22 cellular contexts compared by ENCODE assay signal in genomic region chr9:35104586-35104985, GRCh38. TPM values are rescaled to one million over a fixed set of nuclear protein-coding genes. Genes with fewer than 3 reads are reported as not detected.
DNase-seq lines count a peak whose midpoint lies in the region; ATAC-seq, FAIRE-seq and TF ChIP-seq lines count a peak whose summit lies in the region.
"Had no signal": no experiment of that assay in that cellular context is flagged by ENCODE, and none has a peak within 500 bp of the region (broad histone marks: within the 10 kb centered on the region; RNA-seq: fewer than 3 reads in every experiment).

No MANE protein-coding gene starts in this region.

- H3K36me3 Mint-ChIP-seq in activated CD8-positive, alpha-beta memory T cell treated with anti-CD3 and anti-CD28 coated beads, Interleukin-2, amount 10 ng/mL, durations not matched to agents 7 days and 5 days: peaks cover 32% of the 10 kb centered on the region

- CTCF ChIA-PET in activated CD8-positive, alpha-beta memory T cell treated with anti-CD3 and anti-CD28 coated beads, Interleukin-2, amount 10 ng/mL, durations not matched to agents 7 days and 5 days (lab: Charles Lee): interaction anchor here (0.6 to 8.4 kb wide), 5 partner anchors 9 to 507 kb away, joined by 3 to 44 read pairs (median 6); partner anchors contain the start of genes FANCG and PIGO
- CTCF ChIA-PET in HepG2 (lab: Yijun Ruan, JAX; ENCODE audit: low intra/inter-chr PET ratio, low total read pairs): no interaction called here

- no peak overlapping the region for H3K4me2 ChIP-seq in HepG2 (ENCODE audit: low read depth, low read length)

- TF ChIP-seq CTCF in HepG2 (CRISPR knock-in tag; IDR thresholded peaks at IDR 0.05): no peak

- no peaks in the 10 kb centered on the region for H3K9me3 ChIP-seq in subcutaneous abdominal adipose tissue (ENCODE audit: control insufficient read depth in 5 of 5, low read length in 5 of 5)
- H3K9me3 ChIP-seq in HepG2 (ENCODE audit: low read length): no peaks in the 10 kb centered on the region
- H3K9me3 ChIP-seq: pancreas had no signal

- no TSS peak for BruUV-seq in HepG2 (replicated peaks; lab: Mats Ljungman, UMichigan)

- peaks cover 39% of the 10 kb centered on the region for H3K4me1 Mint-ChIP-seq in activated CD8-positive, alpha-beta memory T cell treated with anti-CD3 and anti-CD28 coated beads, Interleukin-2, amount 10 ng/mL, durations not matched to agents 7 days and 5 days

- POLR2A ChIA-PET in HepG2 (lab: Yijun Ruan, JAX): no interaction called here

- WGBS in HepG2 (ENCODE audit: low lambda C conversion rate): 89% methylated on average over 4 of the region's 4 CpGs

- ATAC-seq in activated CD8-positive, alpha-beta memory T cell treated with anti-CD3 and anti-CD28 coated beads, Interleukin-2, amount 10 ng/mL, durations not matched to agents 7 days and 5 days: no peak
- ATAC-seq in GM21619 (IDR thresholded peaks at IDR 0.05; ENCODE audit: unreplicated experiment) (no peak), HepG2 (no peak)
- ATAC-seq: activated CD4-positive, CD25-positive, alpha-beta regulatory T cell treated with anti-CD3 and anti-CD28 coated beads, Interleukin-2, amount 50 U/mL, for 24 hours; pancreas had no signal

- no peaks in the 10 kb centered on the region for H4K20me1 ChIP-seq in HepG2 (ENCODE audit: insufficient read depth, low read length)

- H2AFZ ChIP-seq in HepG2 (ENCODE audit: low read length): no peak overlapping the region

- no peak for TF ChIP-seq EP300 in HepG2 (IDR thresholded peaks at IDR 0.05; ENCODE audit: low read depth in 2 of 2, low read length in 2 of 2)
- TF ChIP-seq EP300 in HepG2 (CRISPR knock-in tag; IDR thresholded peaks at IDR 0.05; ENCODE audit: borderline replicate concordance): no peak

- peak overlapping the region in 1 of 5 donors; percentile 92 for H3K9ac ChIP-seq in subcutaneous abdominal adipose tissue (ENCODE audit: low read length in 5 of 5)
- H3K9ac ChIP-seq in HepG2 (ENCODE audit: insufficient read depth, low read depth, low read length): no peak overlapping the region

- H3K4me1 ChIP-seq in subcutaneous abdominal adipose tissue (ENCODE audit: control insufficient read depth in 5 of 5, insufficient read depth in 5 of 5, low read length in 5 of 5) (peaks cover 16 to 37% (median 32%) of the 10 kb centered on the region in 5 donors), HepG2 (ENCODE audit: insufficient read depth, low read length) (peaks cover 19% of the 10 kb centered on the region)

- no peaks in the 10 kb centered on the region for H3K9me3 Mint-ChIP-seq in activated CD8-positive, alpha-beta memory T cell treated with anti-CD3 and anti-CD28 coated beads, Interleukin-2, amount 10 ng/mL, durations not matched to agents 7 days and 5 days (ENCODE audit: low read depth)
- H3K9me3 Mint-ChIP-seq: activated naive CD4-positive, alpha-beta T cell treated with anti-CD3 and anti-CD28 coated beads, Interleukin-2, amount 50 U/mL, for 24 hours; central memory CD8-positive, alpha-beta T cell had no signal

- peaks cover 0 to 69% (median 62%) of the 10 kb centered on the region in 5 donors for H3K36me3 ChIP-seq in subcutaneous abdominal adipose tissue (ENCODE audit: control insufficient read depth in 5 of 5, insufficient read depth in 5 of 5, low read length in 5 of 5)
- peaks cover 7 to 23% of the 10 kb centered on the region in 2 experiments; a peak in 4 of 5 replicates for H3K36me3 ChIP-seq in HepG2 (replicated peaks in 1 of 2; ENCODE audit: control insufficient read depth in 1 of 2, insufficient read depth in 2 of 2, low read length in 2 of 2)

- no peak for TF ChIP-seq POLR2A in HepG2 (IDR thresholded peaks at IDR 0.05; ENCODE audit: insufficient read depth in 1 of 2, low read depth in 2 of 2, low read length in 2 of 2)

- DNase-seq in activated CD8-positive, alpha-beta memory T cell treated with anti-CD3 and anti-CD28 coated beads, Interleukin-2, amount 10 ng/mL, durations not matched to agents 7 days and 5 days: no peak
- no peak for DNase-seq in activated CD8-positive, alpha-beta memory T cell treated with anti-CD3 and anti-CD28 coated beads for 24 hours
- no peak for DNase-seq in GDM1 (lab: John Stamatoyannopoulos, UW)
- DNase-seq in HepG2 (ENCODE audit: low spot score): no peak
- DNase-seq: ACHN; glutamatergic neuron; Karpas-422; NCI-H1417 treated with DMSO at 0.1 percent for 48 hours; NCI-H226; NK-92 treated with Interleukin-12 subunit alpha and Interleukin-12 subunit beta, amount 100 ng/mL, for 24 hours; pancreas had no signal

- TF ChIP-seq RAD21 in HepG2 (CRISPR knock-in tag; IDR thresholded peaks at IDR 0.05): no peak

- peaks cover 16% of the 10 kb centered on the region for H3K79me2 ChIP-seq in HepG2 (ENCODE audit: insufficient read depth, low read length)

- no peak overlapping the region for H3K4me3 Mint-ChIP-seq in activated CD8-positive, alpha-beta memory T cell treated with anti-CD3 and anti-CD28 coated beads, Interleukin-2, amount 10 ng/mL, durations not matched to agents 7 days and 5 days
- H3K4me3 Mint-ChIP-seq: activated naive CD4-positive, alpha-beta T cell treated with anti-CD3 and anti-CD28 coated beads, Interleukin-2, amount 50 U/mL, for 24 hours; central memory CD8-positive, alpha-beta T cell had no signal

- no peak for FAIRE-seq in HepG2 (lab: Jason Lieb, UNC)
- FAIRE-seq: D721Med, G401.6, islet of Langerhans, pancreas had no signal

- peak overlapping the region; percentile 95 for H3K27ac Mint-ChIP-seq in activated CD8-positive, alpha-beta memory T cell treated with anti-CD3 and anti-CD28 coated beads, Interleukin-2, amount 10 ng/mL, durations not matched to agents 7 days and 5 days

- H3K27ac ChIP-seq in angular gyrus (ENCODE audit: low read depth, low read length): peak overlapping the region; percentile 98
- H3K27ac ChIP-seq in layer of hippocampus (ENCODE audit: low read depth, low read length): peak overlapping the region; percentile 81
- peak overlapping the region; percentile 89 for H3K27ac ChIP-seq in subcutaneous abdominal adipose tissue (ENCODE audit: low read depth, low read length)
- no peak overlapping the region for H3K27ac ChIP-seq in HepG2 (ENCODE audit: extremely low read length, insufficient read depth, low read length)

- H3K27me3 ChIP-seq in layer of hippocampus (ENCODE audit: control insufficient read depth, insufficient read depth, low read length) (no peaks in the 10 kb centered on the region), subcutaneous abdominal adipose tissue (ENCODE audit: control insufficient read depth in 5 of 5, insufficient read depth in 4 of 5, low read length in 5 of 5) (no peaks in the 10 kb centered on the region), HepG2 (ENCODE audit: control insufficient read depth in 1 of 2, insufficient read depth in 2 of 2, low read length in 2 of 2) (no peaks in the 10 kb centered on the region; a peak in 1 of 5 replicates)
- H3K27me3 ChIP-seq: pancreas had no signal

- no peaks in the 10 kb centered on the region for H3K27me3 Mint-ChIP-seq in activated CD8-positive, alpha-beta memory T cell treated with anti-CD3 and anti-CD28 coated beads, Interleukin-2, amount 10 ng/mL, durations not matched to agents 7 days and 5 days
- H3K27me3 Mint-ChIP-seq: activated naive CD4-positive, alpha-beta T cell treated with anti-CD3 and anti-CD28 coated beads, Interleukin-2, amount 50 U/mL, for 24 hours; central memory CD8-positive, alpha-beta T cell had no signal

- H3K4me3 ChIP-seq in subcutaneous abdominal adipose tissue (ENCODE audit: low read depth in 1 of 5, low read length in 5 of 5) (no peak overlapping the region), HepG2 (replicated peaks in 1 of 3; ENCODE audit: insufficient read depth in 1 of 3, low read depth in 2 of 3, low read length in 3 of 3) (no peak overlapping the region)
- H3K4me3 ChIP-seq: pancreas, skin epidermis had no signal

- intact Hi-C loops in HepG2 (cut with micrococcal nuclease; ENCODE audit: unreplicated experiment): no loop called here

- in situ Hi-C loops in HepG2 (cut with HindIII; ENCODE audit: extremely low pct_ligation_motif_present, low pct_unique_long_range_greater_than_20kb): no loop called here

RNA-seq across cellular contexts. Expression of gene STOML2, which starts 1.7 kb away (rescaled TPM):
- total RNA-seq in activated CD8-positive, alpha-beta memory T cell treated with anti-CD3 and anti-CD28 coated beads, Interleukin-2, amount 10 ng/mL, durations not matched to agents 7 days and 5 days: 100 to 1,000 TPM; 145 to 169 TPM
- 250 and 305 TPM in 2 replicates for total RNA-seq in HepG2 (2016; rRNA removed; fragmentation: Illumina TruSeq; extraction: Trizol)
- total RNA-seq in HepG2 (2016; cell fraction: cytosol; rRNA removed; fragmentation: Illumina TruSeq; extraction: Trizol; ENCODE audit: low read depth): 682 and 717 TPM in 2 replicates
- total RNA-seq in HepG2 (2016; cell fraction: insoluble cytoplasmic fraction; rRNA removed; fragmentation: Illumina TruSeq; extraction: Trizol): 259 and 314 TPM in 2 replicates
- total RNA-seq in HepG2 (2016; cell fraction: membrane; rRNA removed; fragmentation: Illumina TruSeq; extraction: Trizol): 635 and 649 TPM in 2 replicates
- 99.4 and 103 TPM in 2 replicates for total RNA-seq in HepG2 (2016; cell fraction: nucleus; rRNA removed; fragmentation: Illumina TruSeq; extraction: Trizol)
- 243 and 245 TPM in 2 replicates for polyA plus RNA-seq in HepG2 (2011; rRNA removed)
- 206 and 268 TPM in 2 replicates for polyA plus RNA-seq in HepG2 (2011; cell fraction: cytosol; rRNA removed)
- 223 and 235 TPM in 2 replicates for polyA plus RNA-seq in HepG2 (2011; cell fraction: nucleus; rRNA removed)
- polyA plus RNA-seq in HepG2 (2012): 137 and 155 TPM in 2 replicates
- polyA plus RNA-seq in HepG2 (2016; cell fraction: cytosol; fragmentation: Illumina TruSeq; extraction: Trizol; ENCODE audit: low read depth): 796 and 800 TPM in 2 replicates
- 284 and 314 TPM in 2 replicates for polyA plus RNA-seq in HepG2 (2016; cell fraction: insoluble cytoplasmic fraction; fragmentation: Illumina TruSeq; extraction: Trizol; ENCODE audit: low read depth)
- polyA plus RNA-seq in HepG2 (2016; cell fraction: membrane; fragmentation: Illumina TruSeq; extraction: Trizol; ENCODE audit: low read depth): 557 and 563 TPM in 2 replicates
- 177 and 181 TPM in 2 replicates for polyA plus RNA-seq in HepG2 (2016; cell fraction: nucleus; fragmentation: Illumina TruSeq; extraction: Trizol; ENCODE audit: insufficient read depth, low read depth)
- 125 and 128 TPM in 2 replicates for polyA minus RNA-seq in HepG2 (2011; rRNA and poly(A)+ RNA removed; ENCODE audit: low replicate concordance)
- polyA minus RNA-seq in HepG2 (2011; cell fraction: cytosol; rRNA and poly(A)+ RNA removed): 41.4 and 52.8 TPM in 2 replicates
- polyA minus RNA-seq in HepG2 (2011; cell fraction: nucleus; rRNA and poly(A)+ RNA removed): 27.2 and 45.5 TPM in 2 replicates

RNA-seq across cellular contexts. Expression of gene PIGO, which starts 8.2 kb away (rescaled TPM):
- total RNA-seq in activated CD8-positive, alpha-beta memory T cell treated with anti-CD3 and anti-CD28 coated beads, Interleukin-2, amount 10 ng/mL, durations not matched to agents 7 days and 5 days: 10 to 100 TPM; 28.5 to 31.6 TPM
- 6.6 and 20.5 TPM in 2 replicates for total RNA-seq in HepG2 (2016; rRNA removed; fragmentation: Illumina TruSeq; extraction: Trizol)
- total RNA-seq in HepG2 (2016; cell fraction: cytosol; rRNA removed; fragmentation: Illumina TruSeq; extraction: Trizol; ENCODE audit: low read depth): 1.7 and 3.4 TPM in 2 replicates
- total RNA-seq in HepG2 (2016; cell fraction: insoluble cytoplasmic fraction; rRNA removed; fragmentation: Illumina TruSeq; extraction: Trizol): 6.2 and 20.0 TPM in 2 replicates
- 3.2 and 3.6 TPM in 2 replicates for total RNA-seq in HepG2 (2016; cell fraction: membrane; rRNA removed; fragmentation: Illumina TruSeq; extraction: Trizol)
- total RNA-seq in HepG2 (2016; cell fraction: nucleus; rRNA removed; fragmentation: Illumina TruSeq; extraction: Trizol): 18.5 and 23.4 TPM in 2 replicates
- polyA plus RNA-seq in HepG2 (2011; rRNA removed): 24.4 and 26.2 TPM in 2 replicates
- polyA plus RNA-seq in HepG2 (2011; cell fraction: cytosol; rRNA removed): 18.2 and 19.4 TPM in 2 replicates
- 36.6 and 39.8 TPM in 2 replicates for polyA plus RNA-seq in HepG2 (2011; cell fraction: nucleus; rRNA removed)
- 11.1 and 13.7 TPM in 2 replicates for polyA plus RNA-seq in HepG2 (2012)
- polyA plus RNA-seq in HepG2 (2016; cell fraction: cytosol; fragmentation: Illumina TruSeq; extraction: Trizol; ENCODE audit: low read depth): 1.4 TPM in 2 replicates
- 5.1 and 7.0 TPM in 2 replicates for polyA plus RNA-seq in HepG2 (2016; cell fraction: insoluble cytoplasmic fraction; fragmentation: Illumina TruSeq; extraction: Trizol; ENCODE audit: low read depth)
- polyA plus RNA-seq in HepG2 (2016; cell fraction: membrane; fragmentation: Illumina TruSeq; extraction: Trizol; ENCODE audit: low read depth): 2.4 and 2.7 TPM in 2 replicates
- polyA plus RNA-seq in HepG2 (2016; cell fraction: nucleus; fragmentation: Illumina TruSeq; extraction: Trizol; ENCODE audit: insufficient read depth, low read depth): 29.3 and 36.5 TPM in 2 replicates
- 54.7 and 59.3 TPM in 2 replicates for polyA minus RNA-seq in HepG2 (2011; rRNA and poly(A)+ RNA removed; ENCODE audit: low replicate concordance)
- polyA minus RNA-seq in HepG2 (2011; cell fraction: cytosol; rRNA and poly(A)+ RNA removed): 15.4 and 19.4 TPM in 2 replicates
- polyA minus RNA-seq in HepG2 (2011; cell fraction: nucleus; rRNA and poly(A)+ RNA removed): 20.1 and 20.3 TPM in 2 replicates

RNA-seq across cellular contexts. Expression of gene ATOSB, which starts 11.1 kb away (rescaled TPM):
- total RNA-seq in activated CD8-positive, alpha-beta memory T cell treated with anti-CD3 and anti-CD28 coated beads, Interleukin-2, amount 10 ng/mL, durations not matched to agents 7 days and 5 days: 10 to 100 TPM; 15.9 to 17.1 TPM
- total RNA-seq in HepG2 (2016; rRNA removed; fragmentation: Illumina TruSeq; extraction: Trizol): 1.9 and 2.3 TPM in 2 replicates
- total RNA-seq in HepG2 (2016; cell fraction: cytosol; rRNA removed; fragmentation: Illumina TruSeq; extraction: Trizol; ENCODE audit: low read depth): 0.26 and 0.61 TPM in 2 replicates
- 1.6 and 2.0 TPM in 2 replicates for total RNA-seq in HepG2 (2016; cell fraction: insoluble cytoplasmic fraction; rRNA removed; fragmentation: Illumina TruSeq; extraction: Trizol)
- total RNA-seq in HepG2 (2016; cell fraction: membrane; rRNA removed; fragmentation: Illumina TruSeq; extraction: Trizol): 1.2 and 1.5 TPM in 2 replicates
- total RNA-seq in HepG2 (2016; cell fraction: nucleus; rRNA removed; fragmentation: Illumina TruSeq; extraction: Trizol): 1.8 and 2.3 TPM in 2 replicates
- 6.4 and 7.1 TPM in 2 replicates for polyA plus RNA-seq in HepG2 (2011; rRNA removed)
- 6.6 and 6.7 TPM in 2 replicates for polyA plus RNA-seq in HepG2 (2011; cell fraction: cytosol; rRNA removed)
- 16.6 and 22.2 TPM in 2 replicates for polyA plus RNA-seq in HepG2 (2011; cell fraction: nucleus; rRNA removed)
- polyA plus RNA-seq in HepG2 (2012): 2.0 and 2.1 TPM in 2 replicates
- 0.47 and 0.61 TPM in 2 replicates for polyA plus RNA-seq in HepG2 (2016; cell fraction: cytosol; fragmentation: Illumina TruSeq; extraction: Trizol; ENCODE audit: low read depth)
- 2.2 TPM in 2 replicates for polyA plus RNA-seq in HepG2 (2016; cell fraction: insoluble cytoplasmic fraction; fragmentation: Illumina TruSeq; extraction: Trizol; ENCODE audit: low read depth)
- 1.4 and 1.6 TPM in 2 replicates for polyA plus RNA-seq in HepG2 (2016; cell fraction: membrane; fragmentation: Illumina TruSeq; extraction: Trizol; ENCODE audit: low read depth)
- polyA plus RNA-seq in HepG2 (2016; cell fraction: nucleus; fragmentation: Illumina TruSeq; extraction: Trizol; ENCODE audit: insufficient read depth, low read depth): 4.3 and 5.5 TPM in 2 replicates
- polyA minus RNA-seq in HepG2 (2011; rRNA and poly(A)+ RNA removed; ENCODE audit: low replicate concordance): 7.8 and 10.5 TPM in 2 replicates
- 1.7 and 1.8 TPM in 2 replicates for polyA minus RNA-seq in HepG2 (2011; cell fraction: cytosol; rRNA and poly(A)+ RNA removed)
- polyA minus RNA-seq in HepG2 (2011; cell fraction: nucleus; rRNA and poly(A)+ RNA removed): 3.7 and 4.0 TPM in 2 replicates

RNA-seq across cellular contexts. Expression of gene FANCG, which starts 24.8 kb away (rescaled TPM):
- 100 to 1,000 TPM; 121 to 141 TPM for total RNA-seq in activated CD8-positive, alpha-beta memory T cell treated with anti-CD3 and anti-CD28 coated beads, Interleukin-2, amount 10 ng/mL, durations not matched to agents 7 days and 5 days
- total RNA-seq in HepG2 (2016; rRNA removed; fragmentation: Illumina TruSeq; extraction: Trizol): 43.3 and 45.1 TPM in 2 replicates
- 22.3 and 24.9 TPM in 2 replicates for total RNA-seq in HepG2 (2016; cell fraction: cytosol; rRNA removed; fragmentation: Illumina TruSeq; extraction: Trizol; ENCODE audit: low read depth)
- 38.9 and 46.7 TPM in 2 replicates for total RNA-seq in HepG2 (2016; cell fraction: insoluble cytoplasmic fraction; rRNA removed; fragmentation: Illumina TruSeq; extraction: Trizol)
- 30.7 and 36.4 TPM in 2 replicates for total RNA-seq in HepG2 (2016; cell fraction: membrane; rRNA removed; fragmentation: Illumina TruSeq; extraction: Trizol)
- 49.6 and 53.6 TPM in 2 replicates for total RNA-seq in HepG2 (2016; cell fraction: nucleus; rRNA removed; fragmentation: Illumina TruSeq; extraction: Trizol)
- polyA plus RNA-seq in HepG2 (2011; rRNA removed): 10.8 and 14.4 TPM in 2 replicates
- 4.4 and 6.9 TPM in 2 replicates for polyA plus RNA-seq in HepG2 (2011; cell fraction: cytosol; rRNA removed)
- 51.4 and 75.5 TPM in 2 replicates for polyA plus RNA-seq in HepG2 (2011; cell fraction: nucleus; rRNA removed)
- 7.3 and 17.1 TPM in 2 replicates for polyA plus RNA-seq in HepG2 (2012)
- 11.9 and 12.4 TPM in 2 replicates for polyA plus RNA-seq in HepG2 (2016; cell fraction: cytosol; fragmentation: Illumina TruSeq; extraction: Trizol; ENCODE audit: low read depth)
- 28.3 and 28.9 TPM in 2 replicates for polyA plus RNA-seq in HepG2 (2016; cell fraction: insoluble cytoplasmic fraction; fragmentation: Illumina TruSeq; extraction: Trizol; ENCODE audit: low read depth)
- 21.2 and 24.3 TPM in 2 replicates for polyA plus RNA-seq in HepG2 (2016; cell fraction: membrane; fragmentation: Illumina TruSeq; extraction: Trizol; ENCODE audit: low read depth)
- 96.3 and 105 TPM in 2 replicates for polyA plus RNA-seq in HepG2 (2016; cell fraction: nucleus; fragmentation: Illumina TruSeq; extraction: Trizol; ENCODE audit: insufficient read depth, low read depth)
- 22.2 and 87.0 TPM in 2 replicates for polyA minus RNA-seq in HepG2 (2011; rRNA and poly(A)+ RNA removed; ENCODE audit: low replicate concordance)
- polyA minus RNA-seq in HepG2 (2011; cell fraction: cytosol; rRNA and poly(A)+ RNA removed): 4.6 and 5.9 TPM in 2 replicates
- polyA minus RNA-seq in HepG2 (2011; cell fraction: nucleus; rRNA and poly(A)+ RNA removed): 32.1 and 37.9 TPM in 2 replicates

RNA-seq across cellular contexts. Expression of gene VCP, which starts 32.2 kb away (rescaled TPM):
- 100 to 1,000 TPM; 222 to 298 TPM for total RNA-seq in activated CD8-positive, alpha-beta memory T cell treated with anti-CD3 and anti-CD28 coated beads, Interleukin-2, amount 10 ng/mL, durations not matched to agents 7 days and 5 days
- 391 and 406 TPM in 2 replicates for total RNA-seq in HepG2 (2016; rRNA removed; fragmentation: Illumina TruSeq; extraction: Trizol)
- total RNA-seq in HepG2 (2016; cell fraction: cytosol; rRNA removed; fragmentation: Illumina TruSeq; extraction: Trizol; ENCODE audit: low read depth): 18.6 and 21.7 TPM in 2 replicates
- total RNA-seq in HepG2 (2016; cell fraction: insoluble cytoplasmic fraction; rRNA removed; fragmentation: Illumina TruSeq; extraction: Trizol): 376 and 380 TPM in 2 replicates
- total RNA-seq in HepG2 (2016; cell fraction: membrane; rRNA removed; fragmentation: Illumina TruSeq; extraction: Trizol): 43.0 and 49.6 TPM in 2 replicates
- total RNA-seq in HepG2 (2016; cell fraction: nucleus; rRNA removed; fragmentation: Illumina TruSeq; extraction: Trizol): 244 and 245 TPM in 2 replicates
- 143 and 166 TPM in 2 replicates for polyA plus RNA-seq in HepG2 (2011; rRNA removed)
- polyA plus RNA-seq in HepG2 (2011; cell fraction: cytosol; rRNA removed): 151 and 155 TPM in 2 replicates
- 129 and 137 TPM in 2 replicates for polyA plus RNA-seq in HepG2 (2011; cell fraction: nucleus; rRNA removed)
- 146 and 152 TPM in 2 replicates for polyA plus RNA-seq in HepG2 (2012)
- 10.7 and 12.6 TPM in 2 replicates for polyA plus RNA-seq in HepG2 (2016; cell fraction: cytosol; fragmentation: Illumina TruSeq; extraction: Trizol; ENCODE audit: low read depth)
- 291 and 344 TPM in 2 replicates for polyA plus RNA-seq in HepG2 (2016; cell fraction: insoluble cytoplasmic fraction; fragmentation: Illumina TruSeq; extraction: Trizol; ENCODE audit: low read depth)
- 15.8 and 22.5 TPM in 2 replicates for polyA plus RNA-seq in HepG2 (2016; cell fraction: membrane; fragmentation: Illumina TruSeq; extraction: Trizol; ENCODE audit: low read depth)
- polyA plus RNA-seq in HepG2 (2016; cell fraction: nucleus; fragmentation: Illumina TruSeq; extraction: Trizol; ENCODE audit: insufficient read depth, low read depth): 266 and 278 TPM in 2 replicates
- 446 and 616 TPM in 2 replicates for polyA minus RNA-seq in HepG2 (2011; rRNA and poly(A)+ RNA removed; ENCODE audit: low replicate concordance)
- 189 and 210 TPM in 2 replicates for polyA minus RNA-seq in HepG2 (2011; cell fraction: cytosol; rRNA and poly(A)+ RNA removed)
- 248 and 250 TPM in 2 replicates for polyA minus RNA-seq in HepG2 (2011; cell fraction: nucleus; rRNA and poly(A)+ RNA removed)
